In genomic region chr11:2567026-2567671, GRCh38 we compare ENCODE assay signal across 1 cellular context.
TF ChIP-seq lines count a peak whose summit lies in the region.

No MANE protein-coding gene starts in this region.

TF ChIP-seq in HepG2, 621 proteins besides CTCF, POLR2A, EP300 and RAD21 (continued from another document and continues in another):
- TF ChIP-seq, protein P1, sequence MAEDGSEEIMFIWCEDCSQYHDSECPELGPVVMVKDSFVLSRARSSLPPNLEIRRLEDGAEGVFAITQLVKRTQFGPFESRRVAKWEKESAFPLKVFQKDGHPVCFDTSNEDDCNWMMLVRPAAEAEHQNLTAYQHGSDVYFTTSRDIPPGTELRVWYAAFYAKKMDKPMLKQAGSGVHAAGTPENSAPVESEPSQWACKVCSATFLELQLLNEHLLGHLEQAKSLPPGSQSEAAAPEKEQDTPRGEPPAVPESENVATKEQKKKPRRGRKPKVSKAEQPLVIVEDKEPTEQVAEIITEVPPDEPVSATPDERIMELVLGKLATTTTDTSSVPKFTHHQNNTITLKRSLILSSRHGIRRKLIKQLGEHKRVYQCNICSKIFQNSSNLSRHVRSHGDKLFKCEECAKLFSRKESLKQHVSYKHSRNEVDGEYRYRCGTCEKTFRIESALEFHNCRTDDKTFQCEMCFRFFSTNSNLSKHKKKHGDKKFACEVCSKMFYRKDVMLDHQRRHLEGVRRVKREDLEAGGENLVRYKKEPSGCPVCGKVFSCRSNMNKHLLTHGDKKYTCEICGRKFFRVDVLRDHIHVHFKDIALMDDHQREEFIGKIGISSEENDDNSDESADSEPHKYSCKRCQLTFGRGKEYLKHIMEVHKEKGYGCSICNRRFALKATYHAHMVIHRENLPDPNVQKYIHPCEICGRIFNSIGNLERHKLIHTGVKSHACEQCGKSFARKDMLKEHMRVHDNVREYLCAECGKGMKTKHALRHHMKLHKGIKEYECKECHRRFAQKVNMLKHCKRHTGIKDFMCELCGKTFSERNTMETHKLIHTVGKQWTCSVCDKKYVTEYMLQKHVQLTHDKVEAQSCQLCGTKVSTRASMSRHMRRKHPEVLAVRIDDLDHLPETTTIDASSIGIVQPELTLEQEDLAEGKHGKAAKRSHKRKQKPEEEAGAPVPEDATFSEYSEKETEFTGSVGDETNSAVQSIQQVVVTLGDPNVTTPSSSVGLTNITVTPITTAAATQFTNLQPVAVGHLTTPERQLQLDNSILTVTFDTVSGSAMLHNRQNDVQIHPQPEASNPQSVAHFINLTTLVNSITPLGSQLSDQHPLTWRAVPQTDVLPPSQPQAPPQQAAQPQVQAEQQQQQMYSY (CRISPR knock-in tag; IDR thresholded peaks at IDR 0.05): no peak
- TF ChIP-seq ZNF260 (CRISPR knock-in tag; IDR thresholded peaks at IDR 0.05; ENCODE audit: borderline replicate concordance, low read depth): no peak
- TF ChIP-seq ZNF766 (CRISPR knock-in tag; IDR thresholded peaks at IDR 0.05; ENCODE audit: borderline replicate concordance): no peak
- TF ChIP-seq, protein P2, sequence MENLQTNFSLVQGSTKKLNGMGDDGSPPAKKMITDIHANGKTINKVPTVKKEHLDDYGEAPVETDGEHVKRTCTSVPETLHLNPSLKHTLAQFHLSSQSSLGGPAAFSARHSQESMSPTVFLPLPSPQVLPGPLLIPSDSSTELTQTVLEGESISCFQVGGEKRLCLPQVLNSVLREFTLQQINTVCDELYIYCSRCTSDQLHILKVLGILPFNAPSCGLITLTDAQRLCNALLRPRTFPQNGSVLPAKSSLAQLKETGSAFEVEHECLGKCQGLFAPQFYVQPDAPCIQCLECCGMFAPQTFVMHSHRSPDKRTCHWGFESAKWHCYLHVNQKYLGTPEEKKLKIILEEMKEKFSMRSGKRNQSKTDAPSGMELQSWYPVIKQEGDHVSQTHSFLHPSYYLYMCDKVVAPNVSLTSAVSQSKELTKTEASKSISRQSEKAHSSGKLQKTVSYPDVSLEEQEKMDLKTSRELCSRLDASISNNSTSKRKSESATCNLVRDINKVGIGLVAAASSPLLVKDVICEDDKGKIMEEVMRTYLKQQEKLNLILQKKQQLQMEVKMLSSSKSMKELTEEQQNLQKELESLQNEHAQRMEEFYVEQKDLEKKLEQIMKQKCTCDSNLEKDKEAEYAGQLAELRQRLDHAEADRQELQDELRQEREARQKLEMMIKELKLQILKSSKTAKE (CRISPR knock-in tag; IDR thresholded peaks at IDR 0.05; ENCODE audit: borderline replicate concordance): no peak
- TF ChIP-seq ZFP91 (CRISPR knock-in tag; IDR thresholded peaks at IDR 0.05; ENCODE audit: borderline replicate concordance): peak; percentile 66
- TF ChIP-seq ZNF747 (CRISPR knock-in tag; IDR thresholded peaks at IDR 0.05; ENCODE audit: borderline replicate concordance): no peak; the same call in 1 of the 2 replicates
- TF ChIP-seq ZNF460 (CRISPR knock-in tag; IDR thresholded peaks at IDR 0.05; ENCODE audit: borderline replicate concordance): no peak
- TF ChIP-seq NCOA5 (CRISPR knock-in tag; IDR thresholded peaks at IDR 0.05): no peak
- no peak for TF ChIP-seq ARHGAP35 (CRISPR knock-in tag; IDR thresholded peaks at IDR 0.05; ENCODE audit: borderline replicate concordance)
- TF ChIP-seq POLR2G (IDR thresholded peaks at IDR 0.05; ENCODE audit: low read depth, low read length): no peak
- no peak for TF ChIP-seq RBM22 (optimal IDR thresholded peaks at IDR 0.05; ENCODE audit: low read length)
- TF ChIP-seq, protein P3, sequence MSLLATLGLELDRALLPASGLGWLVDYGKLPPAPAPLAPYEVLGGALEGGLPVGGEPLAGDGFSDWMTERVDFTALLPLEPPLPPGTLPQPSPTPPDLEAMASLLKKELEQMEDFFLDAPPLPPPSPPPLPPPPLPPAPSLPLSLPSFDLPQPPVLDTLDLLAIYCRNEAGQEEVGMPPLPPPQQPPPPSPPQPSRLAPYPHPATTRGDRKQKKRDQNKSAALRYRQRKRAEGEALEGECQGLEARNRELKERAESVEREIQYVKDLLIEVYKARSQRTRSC (CRISPR knock-in tag; IDR thresholded peaks at IDR 0.05; ENCODE audit: low read depth): no peak
- no peak for TF ChIP-seq RBM39 (IDR thresholded peaks at IDR 0.05; ENCODE audit: low read depth, low read length, poor library complexity, severe bottlenecking)
- no peak for TF ChIP-seq ZNF441 (CRISPR knock-in tag; IDR thresholded peaks at IDR 0.05; ENCODE audit: borderline replicate concordance)
- TF ChIP-seq TMF1 (CRISPR knock-in tag; IDR thresholded peaks at IDR 0.05; ENCODE audit: low read depth): no peak
- TF ChIP-seq ZNF138 (CRISPR knock-in tag; IDR thresholded peaks at IDR 0.05; ENCODE audit: low read depth): no peak
- TF ChIP-seq SMARCE1 (IDR thresholded peaks at IDR 0.05; ENCODE audit: borderline replicate concordance): no peak
- no peak for TF ChIP-seq ZNF496 (CRISPR knock-in tag; IDR thresholded peaks at IDR 0.05; ENCODE audit: insufficient replicate concordance)
- TF ChIP-seq SMYD3 (CRISPR knock-in tag; IDR thresholded peaks at IDR 0.05): no peak
- no peak for TF ChIP-seq RFX5 (IDR thresholded peaks at IDR 0.05; ENCODE audit: low read depth, low read length)
- no peak for TF ChIP-seq HMG20B (CRISPR knock-in tag; conservative IDR thresholded peaks at IDR 0.05)
- TF ChIP-seq ESRRA (CRISPR knock-in tag; IDR thresholded peaks at IDR 0.05; ENCODE audit: low read depth): no peak
- TF ChIP-seq ZSCAN21 (CRISPR knock-in tag; IDR thresholded peaks at IDR 0.05; ENCODE audit: borderline replicate concordance): no peak
- no peak for TF ChIP-seq HOMEZ (CRISPR knock-in tag; IDR thresholded peaks at IDR 0.05; ENCODE audit: low read depth)
- no peak for TF ChIP-seq GZF1 (CRISPR knock-in tag; IDR thresholded peaks at IDR 0.05)
- no peak for TF ChIP-seq THAP11 (CRISPR knock-in tag; IDR thresholded peaks at IDR 0.05)
- TF ChIP-seq ZFX (CRISPR knock-in tag; IDR thresholded peaks at IDR 0.05; ENCODE audit: low read depth): peak; percentile 37; the same call in 1 of the 2 replicates
- TF ChIP-seq ZNF501 (CRISPR knock-in tag; IDR thresholded peaks at IDR 0.05): no peak
- TF ChIP-seq PCBP2 (optimal IDR thresholded peaks at IDR 0.05; ENCODE audit: low read depth, low read length, poor library complexity, severe bottlenecking): no peak
- no peak for TF ChIP-seq RFX3 (CRISPR knock-in tag; IDR thresholded peaks at IDR 0.05)
- TF ChIP-seq THYN1 (CRISPR knock-in tag; IDR thresholded peaks at IDR 0.05; ENCODE audit: borderline replicate concordance, low read depth): no peak
- no peak for TF ChIP-seq ZNF749 (CRISPR knock-in tag; IDR thresholded peaks at IDR 0.05; ENCODE audit: borderline replicate concordance)
- no peak for TF ChIP-seq HMGA1 (CRISPR knock-in tag; conservative IDR thresholded peaks at IDR 0.05)
- TF ChIP-seq, protein P4, sequence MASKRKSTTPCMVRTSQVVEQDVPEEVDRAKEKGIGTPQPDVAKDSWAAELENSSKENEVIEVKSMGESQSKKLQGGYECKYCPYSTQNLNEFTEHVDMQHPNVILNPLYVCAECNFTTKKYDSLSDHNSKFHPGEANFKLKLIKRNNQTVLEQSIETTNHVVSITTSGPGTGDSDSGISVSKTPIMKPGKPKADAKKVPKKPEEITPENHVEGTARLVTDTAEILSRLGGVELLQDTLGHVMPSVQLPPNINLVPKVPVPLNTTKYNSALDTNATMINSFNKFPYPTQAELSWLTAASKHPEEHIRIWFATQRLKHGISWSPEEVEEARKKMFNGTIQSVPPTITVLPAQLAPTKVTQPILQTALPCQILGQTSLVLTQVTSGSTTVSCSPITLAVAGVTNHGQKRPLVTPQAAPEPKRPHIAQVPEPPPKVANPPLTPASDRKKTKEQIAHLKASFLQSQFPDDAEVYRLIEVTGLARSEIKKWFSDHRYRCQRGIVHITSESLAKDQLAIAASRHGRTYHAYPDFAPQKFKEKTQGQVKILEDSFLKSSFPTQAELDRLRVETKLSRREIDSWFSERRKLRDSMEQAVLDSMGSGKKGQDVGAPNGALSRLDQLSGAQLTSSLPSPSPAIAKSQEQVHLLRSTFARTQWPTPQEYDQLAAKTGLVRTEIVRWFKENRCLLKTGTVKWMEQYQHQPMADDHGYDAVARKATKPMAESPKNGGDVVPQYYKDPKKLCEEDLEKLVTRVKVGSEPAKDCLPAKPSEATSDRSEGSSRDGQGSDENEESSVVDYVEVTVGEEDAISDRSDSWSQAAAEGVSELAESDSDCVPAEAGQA (IDR thresholded peaks at IDR 0.05; ENCODE audit: low read depth): no peak
- TF ChIP-seq, protein P4 (CRISPR knock-in tag; IDR thresholded peaks at IDR 0.05; ENCODE audit: borderline replicate concordance): no peak
- no peak for TF ChIP-seq ISX (CRISPR knock-in tag; conservative IDR thresholded peaks at IDR 0.05)
- peak; percentile 19; the same call in 1 of the 2 replicates for TF ChIP-seq MIXL1 (CRISPR knock-in tag; IDR thresholded peaks at IDR 0.05)
- TF ChIP-seq ETS1 (CRISPR knock-in tag; IDR thresholded peaks at IDR 0.05): no peak
- no peak for TF ChIP-seq ARID2 (CRISPR knock-in tag; IDR thresholded peaks at IDR 0.05; ENCODE audit: borderline replicate concordance)
- TF ChIP-seq ZNF33B (CRISPR knock-in tag; IDR thresholded peaks at IDR 0.05): no peak
- no peak for TF ChIP-seq ZNF225 (CRISPR knock-in tag; IDR thresholded peaks at IDR 0.05)
- TF ChIP-seq, protein P5, sequence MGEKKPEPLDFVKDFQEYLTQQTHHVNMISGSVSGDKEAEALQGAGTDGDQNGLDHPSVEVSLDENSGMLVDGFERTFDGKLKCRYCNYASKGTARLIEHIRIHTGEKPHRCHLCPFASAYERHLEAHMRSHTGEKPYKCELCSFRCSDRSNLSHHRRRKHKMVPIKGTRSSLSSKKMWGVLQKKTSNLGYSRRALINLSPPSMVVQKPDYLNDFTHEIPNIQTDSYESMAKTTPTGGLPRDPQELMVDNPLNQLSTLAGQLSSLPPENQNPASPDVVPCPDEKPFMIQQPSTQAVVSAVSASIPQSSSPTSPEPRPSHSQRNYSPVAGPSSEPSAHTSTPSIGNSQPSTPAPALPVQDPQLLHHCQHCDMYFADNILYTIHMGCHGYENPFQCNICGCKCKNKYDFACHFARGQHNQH (CRISPR knock-in tag; IDR thresholded peaks at IDR 0.05): peak; percentile 27; the same call in 1 of the 2 replicates
- TF ChIP-seq PRPF4 (IDR thresholded peaks at IDR 0.05; ENCODE audit: low read depth, low read length, poor library complexity, severe bottlenecking): no peak
- TF ChIP-seq, protein P6, sequence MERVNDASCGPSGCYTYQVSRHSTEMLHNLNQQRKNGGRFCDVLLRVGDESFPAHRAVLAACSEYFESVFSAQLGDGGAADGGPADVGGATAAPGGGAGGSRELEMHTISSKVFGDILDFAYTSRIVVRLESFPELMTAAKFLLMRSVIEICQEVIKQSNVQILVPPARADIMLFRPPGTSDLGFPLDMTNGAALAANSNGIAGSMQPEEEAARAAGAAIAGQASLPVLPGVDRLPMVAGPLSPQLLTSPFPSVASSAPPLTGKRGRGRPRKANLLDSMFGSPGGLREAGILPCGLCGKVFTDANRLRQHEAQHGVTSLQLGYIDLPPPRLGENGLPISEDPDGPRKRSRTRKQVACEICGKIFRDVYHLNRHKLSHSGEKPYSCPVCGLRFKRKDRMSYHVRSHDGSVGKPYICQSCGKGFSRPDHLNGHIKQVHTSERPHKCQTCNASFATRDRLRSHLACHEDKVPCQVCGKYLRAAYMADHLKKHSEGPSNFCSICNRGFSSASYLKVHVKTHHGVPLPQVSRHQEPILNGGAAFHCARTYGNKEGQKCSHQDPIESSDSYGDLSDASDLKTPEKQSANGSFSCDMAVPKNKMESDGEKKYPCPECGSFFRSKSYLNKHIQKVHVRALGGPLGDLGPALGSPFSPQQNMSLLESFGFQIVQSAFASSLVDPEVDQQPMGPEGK (CRISPR knock-in tag; IDR thresholded peaks at IDR 0.05): peak; percentile 60; the same call in 1 of the 2 replicates
- no peak for TF ChIP-seq ZNF746 (CRISPR knock-in tag; IDR thresholded peaks at IDR 0.05)
- no peak for TF ChIP-seq AKAP8 (CRISPR knock-in tag; IDR thresholded peaks at IDR 0.05)
